ENCODE assay signal across 29 cellular contexts in genomic region chrX:40558590-40558989, GRCh38.
"Had no signal": no experiment of that assay in that cellular context is flagged by ENCODE, and none has a peak within 500 bp of the region (broad histone marks: within the 10 kb centered on the region; RNA-seq: fewer than 3 reads in every experiment).

No MANE protein-coding gene starts in this region.

- H3K9ac ChIP-seq: neural progenitor cell, parathyroid adenoma had no signal

- H3K36me3 Mint-ChIP-seq: naive thymus-derived CD8-positive, alpha-beta T cell; neural progenitor cell; stimulated activated effector memory CD8-positive, alpha-beta T cell treated with anti-CD3 and anti-CD28 coated beads, Interleukin-12 subunit alpha, Interleukin-12 subunit beta, amount 100 ng/mL, for 72 hours; type B pancreatic cell had no signal

- H3K27me3 ChIP-seq: neural progenitor cell, ovary, sigmoid colon, suprapubic skin, testis, tibial artery, transverse colon, upper lobe of right lung had no signal

- H3K4me3 ChIP-seq: neural progenitor cell, ovary, psoas muscle, right lobe of liver, sigmoid colon, suprapubic skin, testis, tibial artery, transverse colon, upper lobe of right lung, uterus had no signal

- H3K9me3 Mint-ChIP-seq: naive thymus-derived CD8-positive, alpha-beta T cell; stimulated activated effector memory CD8-positive, alpha-beta T cell treated with anti-CD3 and anti-CD28 coated beads, Interleukin-12 subunit alpha, Interleukin-12 subunit beta, amount 100 ng/mL, for 72 hours; stimulated activated naive CD8-positive, alpha-beta T cell treated with anti-CD3 and anti-CD28 coated beads, Interleukin-15, amount 100 ng/mL, for 72 hours had no signal

- H3K27ac Mint-ChIP-seq: naive thymus-derived CD8-positive, alpha-beta T cell; nephron; neural progenitor cell; progenitor cell of endocrine pancreas; stimulated activated effector memory CD8-positive, alpha-beta T cell treated with anti-CD3 and anti-CD28 coated beads, Interleukin-12 subunit alpha, Interleukin-12 subunit beta, amount 100 ng/mL, for 72 hours; stimulated activated naive CD8-positive, alpha-beta T cell treated with anti-CD3 and anti-CD28 coated beads, Interleukin-15, amount 100 ng/mL, for 72 hours; type B pancreatic cell had no signal

- H3K4me3 Mint-ChIP-seq: naive thymus-derived CD8-positive, alpha-beta T cell; nephron; neural progenitor cell; stimulated activated effector memory CD8-positive, alpha-beta T cell treated with anti-CD3 and anti-CD28 coated beads, Interleukin-12 subunit alpha, Interleukin-12 subunit beta, amount 100 ng/mL, for 72 hours; stimulated activated naive CD8-positive, alpha-beta T cell treated with anti-CD3 and anti-CD28 coated beads, Interleukin-15, amount 100 ng/mL, for 72 hours; type B pancreatic cell had no signal

- H3K36me3 ChIP-seq: neural progenitor cell, ovary, right lobe of liver, sigmoid colon, suprapubic skin, tibial artery, transverse colon, upper lobe of right lung, uterus had no signal

- H2AFZ ChIP-seq: neural progenitor cell, parathyroid adenoma had no signal

- H3K4me1 ChIP-seq: neural progenitor cell, parathyroid adenoma, psoas muscle, right lobe of liver, sigmoid colon, suprapubic skin, testis, tibial artery, transverse colon, upper lobe of right lung, uterus had no signal

- ATAC-seq: naive thymus-derived CD8-positive, alpha-beta T cell; psoas muscle; right cardiac atrium; right lobe of liver; stimulated activated effector memory CD8-positive, alpha-beta T cell treated with anti-CD3 and anti-CD28 coated beads, Interleukin-12 subunit alpha, Interleukin-12 subunit beta, amount 100 ng/mL, for 72 hours; stimulated activated naive CD8-positive, alpha-beta T cell treated with anti-CD3 and anti-CD28 coated beads, Interleukin-15, amount 100 ng/mL, for 72 hours; stimulated activated naive CD8-positive, alpha-beta T cell treated with anti-CD3 and anti-CD28 coated beads, Interleukin-15, Interleukin-2, amounts not matched to agents 100 U/mL and 50 U/mL, for 24 hours; upper lobe of right lung had no signal

- H3K79me2 ChIP-seq: parathyroid adenoma had no signal

- H3K9me3 ChIP-seq: ovary, psoas muscle, right lobe of liver, sigmoid colon, suprapubic skin, testis, tibial artery, transverse colon, upper lobe of right lung, uterus had no signal

- H3K4me1 Mint-ChIP-seq: nephron; neural progenitor cell; stimulated activated effector memory CD8-positive, alpha-beta T cell treated with anti-CD3 and anti-CD28 coated beads, Interleukin-12 subunit alpha, Interleukin-12 subunit beta, amount 100 ng/mL, for 72 hours had no signal

- H3K27me3 Mint-ChIP-seq: naive thymus-derived CD8-positive, alpha-beta T cell; progenitor cell of endocrine pancreas; stimulated activated naive CD8-positive, alpha-beta T cell treated with anti-CD3 and anti-CD28 coated beads, Interleukin-15, amount 100 ng/mL, for 72 hours; type B pancreatic cell had no signal

- FAIRE-seq: small intestine had no signal

- H3K27ac ChIP-seq: neural progenitor cell, ovary, parathyroid adenoma, psoas muscle, right lobe of liver, sigmoid colon, suprapubic skin, testis, tibial artery, transverse colon, upper lobe of right lung, uterus had no signal

- H3K4me2 ChIP-seq: neural progenitor cell had no signal

- DNase-seq: naive thymus-derived CD8-positive, alpha-beta T cell; occipital lobe; ovary; posterior cingulate gyrus; psoas muscle; right cardiac atrium; right lobe of liver; sigmoid colon; small intestine; stimulated activated CD4-positive, alpha-beta T cell treated with anti-CD3 and anti-CD28 coated beads, Interleukin-15, amount 100 ng/mL, for 24 hours; stimulated activated CD4-positive, alpha-beta T cell treated with anti-CD3 and anti-CD28 coated beads, Interleukin-2, amount 100 ng/mL, for 24 hours; stimulated activated CD4-positive, alpha-beta T cell treated with anti-CD3 and anti-CD28 coated beads, Interleukin-2, amount 100 ng/mL, for 48 hours; stimulated activated CD4-positive, alpha-beta T cell treated with anti-CD3 and anti-CD28 coated beads, Interleukin-4, amount 100 ng/mL, for 24 hours; stimulated activated naive CD4-positive, alpha-beta T cell; stimulated activated naive CD8-positive, alpha-beta T cell treated with anti-CD3 and anti-CD28 coated beads, Interleukin-15, amount 100 ng/mL, for 72 hours; stimulated activated naive CD8-positive, alpha-beta T cell treated with anti-CD3 and anti-CD28 coated beads, Interleukin-15, Interleukin-2, amounts not matched to agents 100 U/mL and 50 U/mL, for 24 hours; substantia nigra; testis; tibial artery; transverse colon; upper lobe of right lung; uterus had no signal
